9 cellular contexts compared by ENCODE assay signal in genomic region chr11:78801161-78801884, GRCh38.
DNase-seq lines count a peak whose midpoint lies in the region; ATAC-seq and TF ChIP-seq lines count a peak whose summit lies in the region.
"Had no signal": no experiment of that assay in that cellular context is flagged by ENCODE, and none has a peak within 500 bp of the region (broad histone marks: within the 10 kb centered on the region; RNA-seq: fewer than 3 reads in every experiment).

No MANE protein-coding gene starts in this region.

- H2AFZ ChIP-seq in neuronal stem cell (ENCODE audit: low read length) (no peak overlapping the region), GM23338 (no peak overlapping the region)

- no CpG with 5 or more reads among the region's 3 CpGs for WGBS in neuronal stem cell (ENCODE audit: extremely low coverage in 2 of 2, insufficient read length in 2 of 2, insufficient replicate concordance in 1 of 2), 2 donors
- WGBS in spleen, 5 donors = 0 to 9% (median 6%) methylated on average over 2 to 3 of the region's 3 CpGs

- H3K9me3 ChIP-seq in BLaER1 (no peaks in the 10 kb centered on the region), neuronal stem cell (replicated peaks in 1 of 2; ENCODE audit: control insufficient read depth in 2 of 2, insufficient read depth in 1 of 2, low read depth in 1 of 2, low read length in 2 of 2) (no peaks in the 10 kb centered on the region), WERI-Rb-1 (ENCODE audit: severe bottlenecking) (no peaks in the 10 kb centered on the region), spleen (no peaks in the 10 kb centered on the region)

- H3K36me3 Mint-ChIP-seq in GM23338 (ENCODE audit: low read depth) = no peaks in the 10 kb centered on the region

- H2AK5ac ChIP-seq in neuronal stem cell (ENCODE audit: low read depth, low read length) = no peak overlapping the region

- no peak overlapping the region for H3K27ac Mint-ChIP-seq in GM23338

- H3K27ac ChIP-seq in BLaER1 = peak overlapping the region; percentile 85
- H3K27ac ChIP-seq in epithelial cell of prostate = peak overlapping the region; percentile 83
- no peak overlapping the region for H3K27ac ChIP-seq in neuronal stem cell (replicated peaks; ENCODE audit: low read length)
- H3K27ac ChIP-seq in WERI-Rb-1 = no peak overlapping the region
- H3K27ac ChIP-seq in spleen = peak overlapping the region in 4 of 8 donors; percentile 32 to 83 (median 50)
- no peak overlapping the region for H3K27ac ChIP-seq in GM23338 (ENCODE audit: low read depth)

- H3K4me1 ChIP-seq in BLaER1 = peaks cover 51% of the 10 kb centered on the region
- peaks cover 22 to 27% of the 10 kb centered on the region in 2 donors for H3K4me1 ChIP-seq in neuronal stem cell (ENCODE audit: control insufficient read depth in 2 of 2, insufficient read depth in 1 of 2, low read depth in 1 of 2, low read length in 2 of 2)
- H3K4me1 ChIP-seq in spleen = peaks cover 0 to 20% (median 3%) of the 10 kb centered on the region in 6 donors
- H3K4me1 ChIP-seq in GM23338 (ENCODE audit: insufficient read depth) = peaks cover 18% of the 10 kb centered on the region

- no peak overlapping the region for H4K91ac ChIP-seq in neuronal stem cell (ENCODE audit: low read depth, low read length, poor library complexity)

- peak overlapping the region; percentile 79 for H3K4me2 ChIP-seq in BLaER1
- no peak overlapping the region for H3K4me2 ChIP-seq in neuronal stem cell (ENCODE audit: insufficient read depth, low read length, poor library complexity, severe bottlenecking)
- H3K4me2 ChIP-seq in GM23338 = no peak overlapping the region

- no peak overlapping the region for H3K4me3 Mint-ChIP-seq in GM23338

- no peaks in the 10 kb centered on the region for H3K79me2 ChIP-seq in GM23338 (replicated peaks; ENCODE audit: insufficient read depth)

- no peak overlapping the region for H3K4ac ChIP-seq in neuronal stem cell (ENCODE audit: low read length)

- no peak overlapping the region for H2BK15ac ChIP-seq in neuronal stem cell (ENCODE audit: low read length)

- H2BK5ac ChIP-seq in neuronal stem cell (ENCODE audit: low read length) = no peak overlapping the region

- no peak for TF ChIP-seq CTCF in WERI-Rb-1 (IDR thresholded peaks at IDR 0.05; ENCODE audit: low read depth, low read length)
- TF ChIP-seq CTCF in spleen (IDR thresholded peaks at IDR 0.05 in 8 of 11, conservative IDR thresholded peaks at IDR 0.05 in 3 of 11) = no peak
- TF ChIP-seq CTCF in GM23338 (conservative IDR thresholded peaks at IDR 0.05; ENCODE audit: low read depth in 2 of 2) = no peak

- intact Hi-C loops in spleen (cut with DNase I; ENCODE audit: low total_unique reads) = no loop called here

- H4K20me1 ChIP-seq in BLaER1 (no peaks in the 10 kb centered on the region), GM23338 (replicated peaks; ENCODE audit: insufficient read depth) (no peaks in the 10 kb centered on the region)

- H3K27me3 ChIP-seq in BLaER1 (no peaks in the 10 kb centered on the region), neuronal stem cell (ENCODE audit: control insufficient read depth in 3 of 3, insufficient read depth in 3 of 3, low read depth in 1 of 3, low read length in 3 of 3) (no peaks in the 10 kb centered on the region), WERI-Rb-1 (ENCODE audit: insufficient read depth, low read depth, severe bottlenecking) (no peaks in the 10 kb centered on the region), spleen (replicated peaks in 1 of 7) (peaks cover 0 to 8% (median 0%) of the 10 kb centered on the region in 7 donors), GM23338 (ENCODE audit: insufficient read depth) (no peaks in the 10 kb centered on the region)

- H4K8ac ChIP-seq in neuronal stem cell (ENCODE audit: low read depth, low read length) = no peak overlapping the region

- peak overlapping the region; percentile 39 for H3K18ac ChIP-seq in neuronal stem cell (ENCODE audit: low read length)

- no peak overlapping the region for H2BK12ac ChIP-seq in neuronal stem cell (ENCODE audit: low read length)

- no peak for TF ChIP-seq POLR2A in spleen (IDR thresholded peaks at IDR 0.05)

- DNase-seq in NCI-H774 (lab: John Stamatoyannopoulos, UW) (peak; percentile 26), epithelial cell of prostate (ENCODE audit: low read depth, low spot score) (peak; percentile 50), neuronal stem cell (ENCODE audit: low spot score) (no peak), WERI-Rb-1 (no peak), NCI-H748 treated with DMSO at 0.1 percent for 48 hours (lab: John Stamatoyannopoulos, UW) (no peak), spleen (no peak), GM23338 (ENCODE audit: low spot score) (no peak)
- DNase-seq: NCI-H187 had no signal

- H3K27me3 Mint-ChIP-seq in GM23338 (ENCODE audit: insufficient read depth, low read depth, poor library complexity) = peaks cover 3% of the 10 kb centered on the region

- peaks cover 30% of the 10 kb centered on the region for H3K4me1 Mint-ChIP-seq in GM23338

- H3K79me1 ChIP-seq in neuronal stem cell (ENCODE audit: low read depth, low read length) = no peaks in the 10 kb centered on the region

- no peak overlapping the region for H3K14ac ChIP-seq in neuronal stem cell (ENCODE audit: low read length)

- H3K36me3 ChIP-seq in BLaER1 (peaks cover 19% of the 10 kb centered on the region; the same call in 1 of the 2 replicates), neuronal stem cell (replicated peaks in 1 of 2; ENCODE audit: control insufficient read depth in 2 of 2, insufficient read depth in 2 of 2, low read length in 2 of 2) (peaks cover 0 to 5% of the 10 kb centered on the region in 2 donors), WERI-Rb-1 (no peaks in the 10 kb centered on the region), spleen (no peaks in the 10 kb centered on the region), GM23338 (ENCODE audit: insufficient read depth) (no peaks in the 10 kb centered on the region)

- no peak overlapping the region for H2BK120ac ChIP-seq in neuronal stem cell (ENCODE audit: low read depth, low read length)

- no peaks in the 10 kb centered on the region for H3F3A ChIP-seq in GM23338 (replicated peaks; ENCODE audit: low read depth)

- no peaks in the 10 kb centered on the region for H3K9me3 Mint-ChIP-seq in GM23338

- H3K9ac ChIP-seq in BLaER1 = peak overlapping the region; percentile 59
- no peak overlapping the region for H3K9ac ChIP-seq in neuronal stem cell (ENCODE audit: low read depth, low read length, poor library complexity)

- H3K9me2 ChIP-seq in GM23338 (ENCODE audit: insufficient read depth) = no peaks in the 10 kb centered on the region; the same call in 1 of the 2 replicates

- no peak for ATAC-seq in GM23338

- H3K4me3 ChIP-seq in BLaER1 (peak overlapping the region; percentile 1; the same call in 1 of the 2 replicates), neuronal stem cell (ENCODE audit: low read length in 2 of 2) (no peak overlapping the region), WERI-Rb-1 (ENCODE audit: low read depth, low read length) (no peak overlapping the region), spleen (no peak overlapping the region), GM23338 (no peak overlapping the region)

- H3K23ac ChIP-seq in neuronal stem cell (ENCODE audit: low read depth, low read length, poor library complexity) = no peak overlapping the region

TF ChIP-seq in GM23338, 12 proteins besides CTCF, POLR2A, EP300 and RAD21:
- TF ChIP-seq NANOG (IDR thresholded peaks at IDR 0.05; ENCODE audit: borderline replicate concordance) = no peak

Comparison
In these comparisons a context has a peak if more than half of its experiments do, and no peak if none do; other contexts are left out.
1. H3K27ac ChIP-seq: peak in BLaER1 (single experiment) and epithelial cell of prostate (single experiment); none in neuronal stem cell (single experiment), WERI-Rb-1 (single experiment) and GM23338 (single experiment).
2. DNase-seq: peak in NCI-H774 (single experiment) and epithelial cell of prostate (single experiment); none in neuronal stem cell (single experiment), WERI-Rb-1 (single experiment), NCI-H748 treated with DMSO at 0.1 percent for 48 hours (single experiment), spleen (single experiment) and GM23338 (single experiment).